In genomic region chr13:21683034-21683733, GRCh38 we compare ENCODE assay signal across 16 cellular contexts. TPM values are rescaled to one million over a fixed set of nuclear protein-coding genes. Genes with fewer than 3 reads are reported as not detected.
DNase-seq lines count a peak whose midpoint lies in the region; ATAC-seq, FAIRE-seq and TF ChIP-seq lines count a peak whose summit lies in the region.
"Had no signal": no experiment of that assay in that cellular context is flagged by ENCODE, and none has a peak within 500 bp of the region (broad histone marks: within the 10 kb centered on the region; RNA-seq: fewer than 3 reads in every experiment).

No MANE protein-coding gene starts in this region.

- H3K4me3 Mint-ChIP-seq in WTC11: no peak overlapping the region
- H3K4me3 Mint-ChIP-seq: activated naive CD8-positive, alpha-beta T cell treated with anti-CD3 and anti-CD28 coated beads, Interleukin-2, amount 10 ng/mL, durations not matched to agents 7 days and 5 days; H9; stimulated activated naive CD8-positive, alpha-beta T cell treated with anti-CD3 and anti-CD28 coated beads, Interleukin-15, Interleukin-2, amounts not matched to agents 100 ng/mL and 50 ng/mL, for 24 hours had no signal

- no peaks in the 10 kb centered on the region for H3K9me1 ChIP-seq in keratinocyte (ENCODE audit: control insufficient read depth, extremely low read depth, insufficient read depth, low read length)

- peak; percentile 89 for DNase-seq in AG08395 (ENCODE audit: low spot score)
- peak; percentile 55 for DNase-seq in H54 (ENCODE audit: insufficient read length, low spot score)
- peak; percentile 42 to 74 (median 63) for DNase-seq in adrenal gland
- peak; percentile 88 for DNase-seq in keratinocyte (ENCODE audit: low read depth, low spot score)
- no peak for DNase-seq in head of caudate nucleus
- no peak for DNase-seq in SIG-M5 treated with dmso at 0.1 percent for 504 hours (lab: John Stamatoyannopoulos, UW; ENCODE audit: unreplicated experiment)
- DNase-seq in WTC11 (ENCODE audit: low spot score): no peak
- DNase-seq: activated naive CD8-positive, alpha-beta T cell treated with anti-CD3 and anti-CD28 coated beads, Interleukin-2, amount 10 ng/mL, durations not matched to agents 7 days and 5 days; H9; islet precursor cell; NCI-H1092; NCI-H526 treated with DMSO at 0.1 percent for 48 hours; nucleus accumbens; stimulated activated CD4-positive, alpha-beta T cell treated with anti-CD3 and anti-CD28 coated beads, Interleukin-2, amount 100 ng/mL, for 24 hours had no signal

- TF ChIP-seq POLR2A in H54 (IDR thresholded peaks at IDR 0.05; ENCODE audit: low read depth, low read length): no peak
- TF ChIP-seq POLR2A in adrenal gland (IDR thresholded peaks at IDR 0.05): peak in 1 of 2 donors; percentile 4

- H3K4me1 Mint-ChIP-seq in WTC11: no peaks in the 10 kb centered on the region; the same call in 1 of the 2 replicates
- H3K4me1 Mint-ChIP-seq: activated naive CD8-positive, alpha-beta T cell treated with anti-CD3 and anti-CD28 coated beads, Interleukin-2, amount 10 ng/mL, durations not matched to agents 7 days and 5 days; H9 had no signal

- CTCF ChIA-PET in WTC11 (lab: Charles Lee): no interaction called here

- ATAC-seq in HG02759 (IDR thresholded peaks at IDR 0.05; ENCODE audit: unreplicated experiment) (no peak), WTC11 (no peak)

- H3K9ac ChIP-seq in keratinocyte (ENCODE audit: control insufficient read depth, extremely low read depth, insufficient read depth, low read length): peak overlapping the region; percentile 54

- H3K9me3 Mint-ChIP-seq in WTC11: no peaks in the 10 kb centered on the region
- H3K9me3 Mint-ChIP-seq: activated naive CD8-positive, alpha-beta T cell treated with anti-CD3 and anti-CD28 coated beads, Interleukin-2, amount 10 ng/mL, durations not matched to agents 7 days and 5 days; H9; stimulated activated naive CD8-positive, alpha-beta T cell treated with anti-CD3 and anti-CD28 coated beads, Interleukin-15, Interleukin-2, amounts not matched to agents 100 ng/mL and 50 ng/mL, for 24 hours had no signal

- H3K27me3 Mint-ChIP-seq in WTC11 (ENCODE audit: low read depth): peaks cover 7% of the 10 kb centered on the region; the same call in 1 of the 2 replicates

- intact Hi-C loops in adrenal gland (cut with DNase I) (no loop called here), head of caudate nucleus (cut with DNase I) (no loop called here)

- H3K36me3 Mint-ChIP-seq in WTC11: no peaks in the 10 kb centered on the region
- H3K36me3 Mint-ChIP-seq: activated naive CD8-positive, alpha-beta T cell treated with anti-CD3 and anti-CD28 coated beads, Interleukin-2, amount 10 ng/mL, durations not matched to agents 7 days and 5 days had no signal

- H3K9me3 ChIP-seq in adrenal gland (replicated peaks in 1 of 3) (no peaks in the 10 kb centered on the region), keratinocyte (ENCODE audit: control insufficient read depth, low read depth, low read length) (no peaks in the 10 kb centered on the region)

- H3K4me1 ChIP-seq in adrenal gland (replicated peaks in 1 of 2) (no peaks in the 10 kb centered on the region), keratinocyte (ENCODE audit: control insufficient read depth, extremely low read depth, insufficient read depth, low read length) (peaks cover 30% of the 10 kb centered on the region)

- H3K79me2 ChIP-seq in keratinocyte (ENCODE audit: control insufficient read depth, insufficient read depth, low read length): no peaks in the 10 kb centered on the region

- dilution Hi-C loops in keratinocyte (cut with MboI; ENCODE audit: extremely low pct_ligation_motif_present, low sequenced_read_pairs): no loop called here

- POLR2A ChIA-PET in WTC11 (lab: Charles Lee): no interaction called here

- H3K27ac ChIP-seq in adrenal gland (peak overlapping the region in 2 of 5 donors; percentile 51 to 65), keratinocyte (ENCODE audit: control insufficient read depth, insufficient read depth, low read length) (peak overlapping the region; percentile 87)

- TF ChIP-seq CTCF in adrenal gland (IDR thresholded peaks at IDR 0.05) (no peak), keratinocyte (optimal IDR thresholded peaks at IDR 0.05 in 1 of 3, IDR thresholded peaks at IDR 0.05 in 1 of 3, conservative IDR thresholded peaks at IDR 0.05 in 1 of 3; ENCODE audit: extremely low read depth in 1 of 3, insufficient read depth in 2 of 3, low read length in 3 of 3) (no peak), WTC11 (IDR thresholded peaks at IDR 0.05) (no peak)

- H3K36me3 ChIP-seq in adrenal gland (replicated peaks in 1 of 2) (no peaks in the 10 kb centered on the region), keratinocyte (ENCODE audit: control insufficient read depth in 2 of 2, extremely low read depth in 1 of 2, insufficient read depth in 2 of 2, low read length in 2 of 2) (no peaks in the 10 kb centered on the region)

- no peaks in the 10 kb centered on the region for H4K20me1 ChIP-seq in keratinocyte (ENCODE audit: control insufficient read depth, extremely low read depth, insufficient read depth, low read length)

- no peak overlapping the region for H3K4me3 ChIP-seq in adrenal gland
- peak overlapping the region in 1 of 3 experiments; percentile 1 for H3K4me3 ChIP-seq in keratinocyte (ENCODE audit: control insufficient read depth in 2 of 3, extremely low read depth in 1 of 3, insufficient read depth in 2 of 3, low read depth in 1 of 3, low read length in 3 of 3)

- H2AFZ ChIP-seq in keratinocyte (ENCODE audit: control insufficient read depth, low read length): peak overlapping the region; percentile 92

- no peak overlapping the region for H3K27ac Mint-ChIP-seq in WTC11
- H3K27ac Mint-ChIP-seq: activated naive CD8-positive, alpha-beta T cell treated with anti-CD3 and anti-CD28 coated beads, Interleukin-2, amount 10 ng/mL, durations not matched to agents 7 days and 5 days; H9; stimulated activated naive CD8-positive, alpha-beta T cell treated with anti-CD3 and anti-CD28 coated beads, Interleukin-15, Interleukin-2, amounts not matched to agents 100 ng/mL and 50 ng/mL, for 24 hours had no signal

- peak; percentile 92 for FAIRE-seq in H54 (lab: Jason Lieb, UNC)
- FAIRE-seq in keratinocyte (lab: Jason Lieb, UNC): peak; percentile 91

- no peaks in the 10 kb centered on the region for H3K27me3 ChIP-seq in adrenal gland
- no peaks in the 10 kb centered on the region for H3K27me3 ChIP-seq in keratinocyte (ENCODE audit: control insufficient read depth, extremely low read depth, insufficient read depth, low read length)

- H3K4me2 ChIP-seq in keratinocyte (ENCODE audit: control insufficient read depth, extremely low read depth, insufficient read depth, low read depth, low read length): peak overlapping the region; percentile 81

- whole genome bisulfite sequencing in adrenal gland, 4 donors: 84 to 88% (median 85%) methylated on average over 5 to 6 of the region's 6 CpGs

TF ChIP-seq in WTC11, 78 proteins besides CTCF, POLR2A, EP300 and RAD21:
- TF ChIP-seq ZNF121 (CRISPR knock-in tag; IDR thresholded peaks at IDR 0.05) (no peak), GTF2I (CRISPR knock-in tag; conservative IDR thresholded peaks at IDR 0.05) (no peak)

RNA-seq across cellular contexts. Expression of gene FGF9, which starts 12.3 kb away (rescaled TPM):
- 10 to 100 TPM in 2 of 8 donors, 1 to 10 TPM in 6; 1.4 to 12.8 (median 2.9) TPM for total RNA-seq in adrenal gland
- 1 to 10 TPM; 2.9 to 5.6 (median 5.5) TPM for polyA plus RNA-seq in adrenal gland
- 0.06 TPM in 1 of 3 replicates, not detected in the others for polyA plus RNA-seq in keratinocyte
- not detected for polyA plus RNA-seq in keratinocyte (2011; ENCODE audit: low read depth)
- not detected in 2 replicates for polyA plus RNA-seq in keratinocyte (2011; cell fraction: cytosol; rRNA removed)
- polyA plus RNA-seq in keratinocyte (2011; cell fraction: nucleus; rRNA removed): 0.05 TPM in 1 of 2 replicates, not detected in the other
- 0.23 TPM in 1 of 2 replicates, not detected in the other for polyA plus RNA-seq in keratinocyte (2012; ENCODE audit: low replicate concordance)
- polyA minus RNA-seq in keratinocyte: not detected in 3 replicates
- polyA minus RNA-seq in keratinocyte (2011; cell fraction: cytosol; rRNA and poly(A)+ RNA removed): not detected
- not detected in 2 replicates for polyA minus RNA-seq in keratinocyte (2011; cell fraction: nucleus; rRNA and poly(A)+ RNA removed)
- total RNA-seq in WTC11 (2021): 0.25 to 0.27 TPM (median 0.26 TPM) in 3 replicates

Comparison
In these comparisons a context has a peak if more than half of its experiments do, and no peak if none do; other contexts are left out.
1. DNase-seq: peak in AG08395 (single experiment), H54 (single experiment), adrenal gland (7 of 7) and keratinocyte (single experiment); none in head of caudate nucleus (0 of 42), SIG-M5 treated with dmso at 0.1 percent for 504 hours (single experiment) and WTC11 (single experiment).